Comparison of ENCODE assay signal across 11 cellular contexts in genomic region chr19:43779147-43779819, GRCh38. TPM values are rescaled to one million over a fixed set of nuclear protein-coding genes. Genes with fewer than 3 reads are reported as not detected.
DNase-seq lines count a peak whose midpoint lies in the region; ATAC-seq and TF ChIP-seq lines count a peak whose summit lies in the region.
"Had no signal": no experiment of that assay in that cellular context is flagged by ENCODE, and none has a peak within 500 bp of the region (broad histone marks: within the 10 kb centered on the region; RNA-seq: fewer than 3 reads in every experiment).

No MANE protein-coding gene starts in this region.

- no peaks in the 10 kb centered on the region for H3K27me3 ChIP-seq in duodenal mucosa (ENCODE audit: control insufficient read depth in 1 of 2, insufficient read depth in 2 of 2, low read length in 2 of 2)

- no peaks in the 10 kb centered on the region for H3K27me3 Mint-ChIP-seq in T-helper 2 cell treated with Interferon-gamma antibody and Interleukin-4, amounts not matched to agents 5 μg/mL and 100 μg/mL, for 36 hours (ENCODE audit: low read depth)
- peaks cover 4 to 20% of the 10 kb centered on the region in 2 donors for H3K27me3 Mint-ChIP-seq in stimulated activated naive B cell treated with anti-CD40 and anti-IgM and Interleukin-4, amounts not matched to agents 10 μg/mL and 1 μg/mL and 100 μg/mL, for 72 hours

- TSS peak; percentile 51 for BruUV-seq in OCI-LY7 (replicated peaks; lab: Mats Ljungman, UMichigan)

- peak overlapping the region; percentile 23 to 69 for H3K9ac ChIP-seq in duodenal mucosa (ENCODE audit: low read depth in 1 of 2, low read length in 2 of 2)

- H3K4me3 ChIP-seq in OCI-LY7 (ENCODE audit: low read depth, low read length, poor library complexity, severe bottlenecking) (peak overlapping the region; percentile 78), duodenal mucosa (ENCODE audit: low read depth in 1 of 2, low read length in 2 of 2) (peak overlapping the region; percentile 58 to 62)
- H3K4me3 ChIP-seq: gastrocnemius medialis had no signal

- H3K36me3 ChIP-seq in OCI-LY7 (ENCODE audit: insufficient read depth, low read length) (peaks cover 17% of the 10 kb centered on the region), duodenal mucosa (ENCODE audit: control insufficient read depth in 1 of 2, insufficient read depth in 2 of 2, low read length in 2 of 2) (no peaks in the 10 kb centered on the region)
- H3K36me3 ChIP-seq: gastrocnemius medialis had no signal

- peak overlapping the region; percentile 81 for H3K4me3 Mint-ChIP-seq in T-helper 2 cell treated with Interferon-gamma antibody and Interleukin-4, amounts not matched to agents 5 μg/mL and 100 μg/mL, for 36 hours
- peak overlapping the region; percentile 91 to 94 for H3K4me3 Mint-ChIP-seq in stimulated activated naive B cell treated with anti-CD40 and anti-IgM and Interleukin-4, amounts not matched to agents 10 μg/mL and 1 μg/mL and 100 μg/mL, for 72 hours

- H3K79me2 ChIP-seq in OCI-LY7 (ENCODE audit: insufficient read depth, low read depth, low read length): peaks cover 41% of the 10 kb centered on the region

- no peaks in the 10 kb centered on the region for H3K9me3 Mint-ChIP-seq in T-helper 2 cell treated with Interferon-gamma antibody and Interleukin-4, amounts not matched to agents 5 μg/mL and 100 μg/mL, for 36 hours
- H3K9me3 Mint-ChIP-seq in stimulated activated naive B cell treated with anti-CD40 and anti-IgM and Interleukin-4, amounts not matched to agents 10 μg/mL and 1 μg/mL and 100 μg/mL, for 72 hours: peaks cover 0 to 4% of the 10 kb centered on the region in 2 donors

- H3K4me1 ChIP-seq in OCI-LY7 (ENCODE audit: insufficient read depth, low read length, poor library complexity, severe bottlenecking) (peaks cover 80% of the 10 kb centered on the region), duodenal mucosa (ENCODE audit: control insufficient read depth in 1 of 2, insufficient read depth in 2 of 2, low read length in 2 of 2) (peaks cover 50 to 79% of the 10 kb centered on the region in 2 donors)

- peaks cover 64% of the 10 kb centered on the region for H3K4me1 Mint-ChIP-seq in T-helper 2 cell treated with Interferon-gamma antibody and Interleukin-4, amounts not matched to agents 5 μg/mL and 100 μg/mL, for 36 hours (ENCODE audit: low read depth)
- peaks cover 65 to 88% of the 10 kb centered on the region in 2 donors for H3K4me1 Mint-ChIP-seq in stimulated activated naive B cell treated with anti-CD40 and anti-IgM and Interleukin-4, amounts not matched to agents 10 μg/mL and 1 μg/mL and 100 μg/mL, for 72 hours

- no peak for DNase-seq in T-helper 2 cell treated with Interferon-gamma antibody and Interleukin-4, amounts not matched to agents 5 μg/mL and 100 μg/mL, for 36 hours (ENCODE audit: low spot score)
- DNase-seq in T-helper 2 cell (no peak), OCI-LY7 (ENCODE audit: low spot score) (no peak), DMS153 (lab: John Stamatoyannopoulos, UW) (no peak)
- DNase-seq in stimulated activated naive B cell treated with anti-CD40 and anti-IgM and Interleukin-4, amounts not matched to agents 10 μg/mL and 1 μg/mL and 100 μg/mL, for 72 hours: no peak
- DNase-seq: anterior cingulate cortex, gastrocnemius medialis had no signal

- intact Hi-C loops in OCI-LY7 (cut with micrococcal nuclease; ENCODE audit: unreplicated experiment): no loop called here

- no peaks in the 10 kb centered on the region for H4K20me1 ChIP-seq in OCI-LY7 (ENCODE audit: insufficient read depth, low read length)

- CTCF ChIA-PET in OCI-LY7 (lab: Charles Lee; ENCODE audit: unreplicated experiment): interaction anchor here (1.1 to 2.6 kb wide), 2 partner anchors 13 to 14 kb away, joined by 3 to 18 read pairs; no protein-coding TSS in a partner anchor

- no peak for ATAC-seq in stimulated activated naive B cell treated with anti-CD40 and anti-IgM and Interleukin-4, amounts not matched to agents 10 μg/mL and 1 μg/mL and 100 μg/mL, for 72 hours (replicated peaks)
- ATAC-seq in HG03342 (IDR thresholded peaks at IDR 0.05; ENCODE audit: unreplicated experiment) (no peak), HG03432 (IDR thresholded peaks at IDR 0.05; ENCODE audit: unreplicated experiment) (no peak)
- ATAC-seq: gastrocnemius medialis had no signal

- H3K9me2 ChIP-seq in OCI-LY7 (ENCODE audit: insufficient read depth, low read length): no peaks in the 10 kb centered on the region

- H2AFZ ChIP-seq in OCI-LY7 (ENCODE audit: low read length): no peak overlapping the region

- H3K27ac ChIP-seq in OCI-LY7 (ENCODE audit: low read depth, low read length, poor library complexity, severe bottlenecking) (peak overlapping the region; percentile 91), duodenal mucosa (ENCODE audit: low read depth, low read length) (no peak overlapping the region)
- H3K27ac ChIP-seq: gastrocnemius medialis had no signal

- no peaks in the 10 kb centered on the region for H3K9me3 ChIP-seq in OCI-LY7 (ENCODE audit: low read length)
- no peaks in the 10 kb centered on the region for H3K9me3 ChIP-seq in duodenal mucosa (ENCODE audit: control insufficient read depth in 1 of 2, low read length in 2 of 2)
- H3K9me3 ChIP-seq: gastrocnemius medialis had no signal

- no peak for TF ChIP-seq CTCF in OCI-LY7 (conservative IDR thresholded peaks at IDR 0.05; ENCODE audit: low read length)

- POLR2A ChIA-PET in OCI-LY7 (lab: Charles Lee): interaction anchor here (0.7 to 6.7 kb wide), 6 partner anchors 14 to 50 kb away, joined by 3 to 49 read pairs (median 8); partner anchors contain the start of gene SMG9

- peaks cover 17% of the 10 kb centered on the region for H3K36me3 Mint-ChIP-seq in T-helper 2 cell treated with Interferon-gamma antibody and Interleukin-4, amounts not matched to agents 5 μg/mL and 100 μg/mL, for 36 hours (ENCODE audit: low read depth)
- H3K36me3 Mint-ChIP-seq in stimulated activated naive B cell treated with anti-CD40 and anti-IgM and Interleukin-4, amounts not matched to agents 10 μg/mL and 1 μg/mL and 100 μg/mL, for 72 hours: peaks cover 26 to 59% of the 10 kb centered on the region in 2 donors

- H3K4me2 ChIP-seq in OCI-LY7 (ENCODE audit: low read length): peak overlapping the region; percentile 91

- H3K27ac Mint-ChIP-seq in T-helper 2 cell treated with Interferon-gamma antibody and Interleukin-4, amounts not matched to agents 5 μg/mL and 100 μg/mL, for 36 hours: peak overlapping the region; percentile 94
- H3K27ac Mint-ChIP-seq in stimulated activated naive B cell treated with anti-CD40 and anti-IgM and Interleukin-4, amounts not matched to agents 10 μg/mL and 1 μg/mL and 100 μg/mL, for 72 hours: peak overlapping the region; percentile 91

RNA-seq across cellular contexts. Expression of gene KCNN4, which starts 1.5 kb away (rescaled TPM):
- 31.3 and 39.7 TPM in 2 replicates for total RNA-seq in OCI-LY7 (2014; rRNA removed; shearing (Covaris generic))
- 39.3 and 40.0 TPM in 2 replicates for total RNA-seq in OCI-LY7 (2022)
- total RNA-seq: A673 had no signal

RNA-seq across cellular contexts. Expression of gene LYPD5, which starts 23.0 kb away (rescaled TPM):
- not detected in 2 replicates for total RNA-seq in OCI-LY7 (2014; rRNA removed; shearing (Covaris generic))
- total RNA-seq in OCI-LY7 (2022): not detected in 2 replicates
- total RNA-seq: A673 had no signal

RNA-seq across cellular contexts. Expression of gene SMG9, which starts 24.5 kb away (rescaled TPM):
- total RNA-seq in OCI-LY7 (2014; rRNA removed; shearing (Covaris generic)): 49.1 and 65.6 TPM in 2 replicates
- 75.5 and 83.1 TPM in 2 replicates for total RNA-seq in OCI-LY7 (2022)

RNA-seq across cellular contexts. Expression of gene ZNF283, which starts 47.8 kb away (rescaled TPM):
- total RNA-seq in OCI-LY7 (2014; rRNA removed; shearing (Covaris generic)): 4.3 and 4.8 TPM in 2 replicates
- total RNA-seq in OCI-LY7 (2022): 1.9 and 2.8 TPM in 2 replicates
